In the genomic region with DNA sequence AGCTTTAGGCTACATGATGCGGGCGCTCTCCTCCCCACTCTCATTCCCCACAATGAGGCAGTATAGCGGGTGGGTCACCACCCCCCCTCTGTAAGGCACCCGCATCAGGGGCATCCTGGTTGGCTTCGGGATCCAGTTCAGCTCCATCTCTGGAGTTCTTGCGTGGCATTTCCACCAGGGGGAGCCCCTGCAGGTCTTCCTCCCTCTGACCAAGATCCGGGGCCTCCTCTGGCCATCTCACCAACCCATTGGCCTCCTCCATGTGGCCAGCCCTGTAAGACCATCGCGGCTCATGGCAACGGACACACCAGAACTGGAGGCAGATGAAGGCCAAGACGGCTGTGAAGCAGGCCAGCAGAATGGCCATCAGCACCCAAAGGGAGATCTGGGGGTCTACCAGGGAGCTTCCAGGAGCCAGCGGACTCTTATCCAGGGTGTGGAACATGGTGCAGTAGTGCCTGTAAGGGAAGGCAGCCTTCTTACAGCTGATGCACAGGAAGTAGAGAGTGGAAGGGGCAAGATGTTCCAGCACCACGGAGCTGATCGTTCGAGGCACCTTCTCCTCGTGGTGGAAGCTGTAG, we compare ENCODE assay signal across 8 cellular contexts.
DNase-seq lines count a peak whose midpoint lies in the region; ATAC-seq, FAIRE-seq and TF ChIP-seq lines count a peak whose summit lies in the region.

No MANE protein-coding gene starts in this region.

- H3K9ac ChIP-seq in GM12878 (ENCODE audit: control insufficient read depth, insufficient read depth, low read length): no peak overlapping the region

- POLR2A ChIA-PET in Panc1 (lab: Charles Lee) (no interaction called here), GM12878 (lab: Charles Lee) (no interaction called here)

- BruUV-seq in Panc1 (replicated peaks; lab: Mats Ljungman, UMichigan) (no TSS peak), GM12878 (replicated peaks; lab: Mats Ljungman, UMichigan) (no TSS peak)

- H3K4me1 ChIP-seq in cardiac muscle cell (ENCODE audit: low read depth): peaks cover 5% of the 10 kb centered on the region
- no peaks in the 10 kb centered on the region for H3K4me1 ChIP-seq in Panc1 (ENCODE audit: control insufficient read depth, insufficient read depth, low read length)
- no peaks in the 10 kb centered on the region for H3K4me1 ChIP-seq in GM12878 (ENCODE audit: control insufficient read depth, insufficient read depth, low read length)

- intact Hi-C loops in cardiac septum (cut with DNase I) (no loop called here), Panc1 (cut with micrococcal nuclease; ENCODE audit: unreplicated experiment) (loop anchor here (5.0 kb wide), 1 partner anchor 134 kb away; no protein-coding TSS in a partner anchor), GM12878 (cut with micrococcal nuclease; ENCODE audit: unreplicated experiment) (loop anchor here (5.0 kb wide), 1 partner anchor 399 kb away; a partner anchor contains a TSS)

- no peak for FAIRE-seq in GM12878 (lab: Jason Lieb, UNC)

- H3K4me2 ChIP-seq in GM12878 (ENCODE audit: control insufficient read depth, insufficient read depth): no peak overlapping the region

- H3K27ac ChIP-seq in cardiac muscle cell (no peak overlapping the region), Panc1 (ENCODE audit: low read length) (no peak overlapping the region), GM12878 (ENCODE audit: control insufficient read depth, insufficient read depth) (no peak overlapping the region)

- SMC1A ChIA-PET in GM12878 (lab: Charles Lee; ENCODE audit: uncharacterized antibody, unreplicated experiment): interaction anchor here (0.6 to 1.8 kb wide), 10 partner anchors 9 to 400 kb away, joined by 3 to 7 read pairs (median 4); no protein-coding TSS in a partner anchor

- H3K4me3 ChIP-seq in cardiac muscle cell (no peak overlapping the region), Panc1 (ENCODE audit: low read depth in 2 of 2, low read length in 2 of 2) (no peak overlapping the region), GM12878 (no peak overlapping the region)

- 0 out of 2 replicates have a peak, but pooled peaks have one; percentile 62 for ATAC-seq in Panc1
- peak; percentile 81 for ATAC-seq in GM12878
- no peak for ATAC-seq in GM18517 (IDR thresholded peaks at IDR 0.05; ENCODE audit: unreplicated experiment)
- no peak for ATAC-seq in GM18873 (IDR thresholded peaks at IDR 0.05; ENCODE audit: low FRiP score, unreplicated experiment)

- H3K79me2 ChIP-seq in GM12878 (ENCODE audit: control insufficient read depth, insufficient read depth, low read length): no peaks in the 10 kb centered on the region

- no peaks in the 10 kb centered on the region for H3K27me3 ChIP-seq in cardiac muscle cell
- peaks cover 3% of the 10 kb centered on the region for H3K27me3 ChIP-seq in Panc1 (ENCODE audit: control insufficient read depth, insufficient read depth, low read length)
- H3K27me3 ChIP-seq in GM12878 (replicated peaks in 1 of 2; ENCODE audit: control insufficient read depth in 2 of 2, insufficient read depth in 2 of 2, low read length in 1 of 2): no peaks in the 10 kb centered on the region

- TF ChIP-seq CTCF in cardiac muscle cell (IDR thresholded peaks at IDR 0.05; ENCODE audit: low read depth, low read length) (peak; percentile 57), Panc1 (IDR thresholded peaks at IDR 0.05) (peak; percentile 72), GM12878 (IDR thresholded peaks at IDR 0.05 in 2 of 3, conservative IDR thresholded peaks at IDR 0.05 in 1 of 3; ENCODE audit: control insufficient read depth in 2 of 3, extremely low read depth in 1 of 3, insufficient read depth in 1 of 3, low read depth in 3 of 3, low read length in 3 of 3) (peak; percentile 46 to 68 (median 51))

- no peak for TF ChIP-seq EP300 in GM12878 (IDR thresholded peaks at IDR 0.05; ENCODE audit: borderline replicate concordance in 1 of 2, control insufficient read depth in 1 of 2, low read depth in 2 of 2, low read length in 2 of 2)

- no peaks in the 10 kb centered on the region for H3K9me3 ChIP-seq in cardiac muscle cell (ENCODE audit: low read depth)
- no peaks in the 10 kb centered on the region for H3K9me3 ChIP-seq in Panc1 (ENCODE audit: control insufficient read depth, insufficient read depth, low read depth, low read length)
- H3K9me3 ChIP-seq in GM12878 (replicated peaks; ENCODE audit: control insufficient read depth, insufficient read depth, low read length): no peaks in the 10 kb centered on the region; the same call in 2 of the 3 replicates

- peak; percentile 30 to 35 for DNase-seq in cardiac muscle cell (ENCODE audit: low read depth in 1 of 2, low spot score in 1 of 2)
- no peak for DNase-seq in cardiac septum (ENCODE audit: low spot score)
- DNase-seq in Panc1 (ENCODE audit: low read depth, low spot score): no peak
- no peak for DNase-seq in GM12878 (ENCODE audit: low read depth, low spot score)
- peak; percentile 35 to 42 for DNase-seq in lung microvascular endothelial cell (ENCODE audit: low read depth in 2 of 2)
- DNase-seq in DMS79 treated with DMSO at 0.1 percent for 48 hours (lab: John Stamatoyannopoulos, UW): no peak

- TF ChIP-seq POLR2A in GM12878 (IDR thresholded peaks at IDR 0.05; ENCODE audit: low read depth, low read length): no peak

- WGBS in GM12878 (ENCODE audit: insufficient coverage, insufficient replicate concordance, low lambda C conversion rate, missing lambda C conversion rate): 89% methylated on average over 16 of the region's 16 CpGs

- in situ Hi-C loops in Panc1 (cut with HindIII; ENCODE audit: low pct_unique_long_range_greater_than_20kb, low sequenced_read_pairs) (no loop called here), GM12878 (cut with MboI) (no loop called here)

- CTCF ChIA-PET in Panc1 (lab: Charles Lee) (interaction anchor here (0.5 to 1.4 kb wide), 5 partner anchors 14 to 186 kb away, joined by 3 to 12 read pairs (median 4); no protein-coding TSS in a partner anchor), GM12878 (lab: Yijun Ruan, JAX) (interaction anchor here (0.8 to 2.8 kb wide), 22 partner anchors 7 to 400 kb away, joined by 3 to 16 read pairs (median 4); a partner anchor contains a TSS)

- TF ChIP-seq RAD21 in GM12878 (IDR thresholded peaks at IDR 0.05; ENCODE audit: insufficient read depth, low read depth, low read length): peak; percentile 15; the same call in 1 of the 2 replicates

- no peak overlapping the region for H2AFZ ChIP-seq in GM12878 (ENCODE audit: control insufficient read depth, low read depth, low read length)

- H4K20me1 ChIP-seq in GM12878 (ENCODE audit: control insufficient read depth, insufficient read depth): no peaks in the 10 kb centered on the region

- H3K36me3 ChIP-seq in cardiac muscle cell (peaks cover 27% of the 10 kb centered on the region), Panc1 (ENCODE audit: control insufficient read depth, insufficient read depth, low read length) (no peaks in the 10 kb centered on the region), GM12878 (ENCODE audit: control insufficient read depth in 2 of 2, insufficient read depth in 2 of 2, low read length in 1 of 2) (peaks cover 3 to 44% of the 10 kb centered on the region in 2 experiments)

- RAD21 ChIA-PET in GM12878 (lab: Charles Lee; ENCODE audit: unreplicated experiment): interaction anchor here (0.6 to 1.3 kb wide), 2 partner anchors 19 to 401 kb away, joined by 3 read pairs; a partner anchor contains a TSS

TF ChIP-seq in GM12878, 131 proteins besides CTCF, POLR2A, EP300 and RAD21:
- TF ChIP-seq ZNF274 (IDR thresholded peaks at IDR 0.05; ENCODE audit: insufficient read depth, insufficient read length): no peak
- TF ChIP-seq BMI1 (IDR thresholded peaks at IDR 0.05; ENCODE audit: borderline replicate concordance): no peak
- peak; percentile 28; the same call in 1 of the 2 replicates for TF ChIP-seq SMC3 (IDR thresholded peaks at IDR 0.05; ENCODE audit: borderline replicate concordance, low read length)
- TF ChIP-seq NFYA (IDR thresholded peaks at IDR 0.05; ENCODE audit: borderline replicate concordance, low read depth, low read length): no peak
TF ChIP-seq in GM12878: peak in this region for 1.

Comparison
In these comparisons a context has a peak if more than half of its experiments do, and no peak if none do; other contexts are left out.
1. DNase-seq: peak in cardiac muscle cell (2 of 2) and lung microvascular endothelial cell (2 of 2); none in cardiac septum (single experiment), Panc1 (single experiment), GM12878 (single experiment) and DMS79 treated with DMSO at 0.1 percent for 48 hours (single experiment).
2. ATAC-seq: peak in Panc1 (single experiment) and GM12878 (single experiment); none in GM18517 (single experiment) and GM18873 (single experiment).
3. Peak in every context shown above with its lines, with median percentiles within 50 percentile points of each other: CTCF ChIP-seq.